In the genomic region with DNA sequence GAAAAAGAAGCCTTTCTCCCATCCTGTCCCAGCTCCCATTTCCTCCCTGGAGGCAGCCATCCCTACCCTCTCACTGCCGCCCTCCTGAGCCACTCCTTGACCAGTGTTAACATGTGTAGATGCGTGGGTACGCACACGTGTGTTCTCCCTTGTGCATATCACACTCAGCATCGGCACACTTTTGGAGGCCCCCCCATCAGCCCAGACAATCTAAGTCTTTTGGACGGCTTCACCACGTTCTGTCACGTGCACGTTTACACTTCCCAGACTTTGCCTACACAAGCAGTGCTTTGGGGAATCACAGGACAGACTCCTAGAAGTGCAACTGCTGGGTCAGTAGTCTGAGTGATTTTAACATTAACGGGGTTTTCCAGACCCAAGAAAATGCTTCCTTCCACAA, we compare ENCODE assay signal across 15 cellular contexts. TPM values are rescaled to one million over a fixed set of nuclear protein-coding genes. Genes with fewer than 3 reads are reported as not detected.
DNase-seq lines count a peak whose midpoint lies in the region; ATAC-seq and TF ChIP-seq lines count a peak whose summit lies in the region.
"Had no signal": no experiment of that assay in that cellular context is flagged by ENCODE, and none has a peak within 500 bp of the region (broad histone marks: within the 10 kb centered on the region; RNA-seq: fewer than 3 reads in every experiment).

No MANE protein-coding gene starts in this region.

- peaks cover 0 to 36% of the 10 kb centered on the region in 2 donors for H3K4me1 ChIP-seq in naive thymus-derived CD4-positive, alpha-beta T cell (ENCODE audit: control insufficient read depth in 2 of 2, insufficient read depth in 2 of 2, low read length in 2 of 2)
- no peaks in the 10 kb centered on the region for H3K4me1 ChIP-seq in endodermal cell (ENCODE audit: control insufficient read depth, insufficient read depth, low read length)
- H3K4me1 ChIP-seq: A549, Caco-2 had no signal

- no peak for TF ChIP-seq CTCF in endodermal cell (conservative IDR thresholded peaks at IDR 0.05)

- no peaks in the 10 kb centered on the region for H3K9me3 Mint-ChIP-seq in T-helper 1 cell treated with Interleukin-12 subunit alpha and Interleukin-12 subunit beta and Interleukin-4 antibody, amounts not matched to agents 30 μg/mL and 1 μg/mL, for 36 hours
- H3K9me3 Mint-ChIP-seq in naive thymus-derived CD4-positive, alpha-beta T cell: peaks cover 0 to 2% (median 0%) of the 10 kb centered on the region in 11 donors
- H3K9me3 Mint-ChIP-seq in endodermal cell: no peaks in the 10 kb centered on the region

- H3K27me3 Mint-ChIP-seq in T-helper 1 cell treated with Interleukin-12 subunit alpha and Interleukin-12 subunit beta and Interleukin-4 antibody, amounts not matched to agents 30 μg/mL and 1 μg/mL, for 36 hours (ENCODE audit: low read depth): no peaks in the 10 kb centered on the region
- no peaks in the 10 kb centered on the region for H3K27me3 Mint-ChIP-seq in naive thymus-derived CD4-positive, alpha-beta T cell
- peaks cover 12% of the 10 kb centered on the region for H3K27me3 Mint-ChIP-seq in endodermal cell (ENCODE audit: insufficient read depth)

- H3K36me3 ChIP-seq in naive thymus-derived CD4-positive, alpha-beta T cell (ENCODE audit: control insufficient read depth in 2 of 3, insufficient read depth in 3 of 3, low read length in 3 of 3): peaks cover 0 to 3% (median 0%) of the 10 kb centered on the region in 3 experiments
- H3K36me3 ChIP-seq in endodermal cell (ENCODE audit: control insufficient read depth, insufficient read depth, low read length): no peaks in the 10 kb centered on the region

- H3K27ac ChIP-seq in angular gyrus (ENCODE audit: low read depth, low read length) (peak overlapping the region; percentile 16), endodermal cell (ENCODE audit: low read depth, low read length) (no peak overlapping the region)
- H3K27ac ChIP-seq in naive thymus-derived CD4-positive, alpha-beta T cell (ENCODE audit: low read depth, low read length): no peak overlapping the region
- H3K27ac ChIP-seq: 22Rv1, A549, GM23248 had no signal

- peaks cover 75% of the 10 kb centered on the region for H3K4me1 Mint-ChIP-seq in T-helper 1 cell treated with Interleukin-12 subunit alpha and Interleukin-12 subunit beta and Interleukin-4 antibody, amounts not matched to agents 30 μg/mL and 1 μg/mL, for 36 hours (ENCODE audit: low read depth)
- peaks cover 62 to 93% (median 89%) of the 10 kb centered on the region in 7 donors for H3K4me1 Mint-ChIP-seq in naive thymus-derived CD4-positive, alpha-beta T cell
- H3K4me1 Mint-ChIP-seq in endodermal cell: no peaks in the 10 kb centered on the region

- DNase-seq in T-helper 1 cell: no peak
- DNase-seq in naive thymus-derived CD4-positive, alpha-beta T cell: no peak
- DNase-seq in endodermal cell: no peak
- DNase-seq: AML-193, Caco-2, GM23248, HCEC 1CT, IMR-90 had no signal

- intact Hi-C loops in naive thymus-derived CD4-positive, alpha-beta T cell (cut with micrococcal nuclease): no loop called here

- POLR2A ChIA-PET in naive thymus-derived CD4-positive, alpha-beta T cell (lab: Charles Lee): interaction anchor here (1.0 kb wide), 1 partner anchor 12 kb away, joined by 3 read pairs; no protein-coding TSS in a partner anchor

- no peak overlapping the region for H3K9ac ChIP-seq in endodermal cell (ENCODE audit: extremely low read depth, low read length, poor library complexity, severe bottlenecking)
- H3K9ac ChIP-seq: GM23248 had no signal

- H3K27ac Mint-ChIP-seq in T-helper 1 cell treated with Interleukin-12 subunit alpha and Interleukin-12 subunit beta and Interleukin-4 antibody, amounts not matched to agents 30 μg/mL and 1 μg/mL, for 36 hours: peak overlapping the region; percentile 54
- peak overlapping the region in 6 of 9 donors; percentile 24 to 87 (median 46) for H3K27ac Mint-ChIP-seq in naive thymus-derived CD4-positive, alpha-beta T cell
- no peak overlapping the region for H3K27ac Mint-ChIP-seq in endodermal cell

- CTCF ChIA-PET in naive thymus-derived CD4-positive, alpha-beta T cell (lab: Charles Lee): interaction anchor here (0.9 to 2.6 kb wide), 3 partner anchors 11 to 142 kb away, joined by 3 to 11 read pairs (median 4); no protein-coding TSS in a partner anchor

- H3K4me3 Mint-ChIP-seq in T-helper 1 cell treated with Interleukin-12 subunit alpha and Interleukin-12 subunit beta and Interleukin-4 antibody, amounts not matched to agents 30 μg/mL and 1 μg/mL, for 36 hours: no peak overlapping the region
- H3K4me3 Mint-ChIP-seq in naive thymus-derived CD4-positive, alpha-beta T cell: peak overlapping the region in 1 of 10 donors; percentile 5
- H3K4me3 Mint-ChIP-seq in endodermal cell: no peak overlapping the region

- no peak for ATAC-seq in naive thymus-derived CD4-positive, alpha-beta T cell
- ATAC-seq in HG03097 (IDR thresholded peaks at IDR 0.05; ENCODE audit: low FRiP score, unreplicated experiment) (no peak), HG03280 (IDR thresholded peaks at IDR 0.05; ENCODE audit: unreplicated experiment) (no peak)

- no peak overlapping the region for H3K4me3 ChIP-seq in naive thymus-derived CD4-positive, alpha-beta T cell (ENCODE audit: low read length)
- H3K4me3 ChIP-seq in endodermal cell (ENCODE audit: low read length): no peak overlapping the region
- H3K4me3 ChIP-seq: A549, GM23248 had no signal

- no peaks in the 10 kb centered on the region for H3K9me3 ChIP-seq in naive thymus-derived CD4-positive, alpha-beta T cell (ENCODE audit: control insufficient read depth in 2 of 3, low read length in 3 of 3)
- no peaks in the 10 kb centered on the region for H3K9me3 ChIP-seq in endodermal cell (ENCODE audit: control insufficient read depth, low read length)
- H3K9me3 ChIP-seq: A549, Caco-2 had no signal

- no peaks in the 10 kb centered on the region for H3K27me3 ChIP-seq in naive thymus-derived CD4-positive, alpha-beta T cell (ENCODE audit: control insufficient read depth in 2 of 2, insufficient read depth in 2 of 2, low read length in 2 of 2)
- no peaks in the 10 kb centered on the region for H3K27me3 ChIP-seq in endodermal cell (ENCODE audit: control insufficient read depth, insufficient read depth, low read length, poor library complexity, severe bottlenecking)

- 91 to 94% methylated on average over 10 of the region's 10 CpGs for WGBS in endodermal cell (ENCODE audit: insufficient coverage in 1 of 2, insufficient read length in 1 of 2), 2 experiments

- peaks cover 24% of the 10 kb centered on the region for H3K36me3 Mint-ChIP-seq in T-helper 1 cell treated with Interleukin-12 subunit alpha and Interleukin-12 subunit beta and Interleukin-4 antibody, amounts not matched to agents 30 μg/mL and 1 μg/mL, for 36 hours (ENCODE audit: low read depth)
- peaks cover 0 to 30% (median 13%) of the 10 kb centered on the region in 5 donors for H3K36me3 Mint-ChIP-seq in naive thymus-derived CD4-positive, alpha-beta T cell
- no peaks in the 10 kb centered on the region for H3K36me3 Mint-ChIP-seq in endodermal cell (ENCODE audit: low read depth)

RNA-seq across cellular contexts. Expression of a gene that starts 18.0 kb away (rescaled TPM):
- 10 to 100 TPM in 3 of 5 experiments, 1 to 10 TPM in 2; 5.6 to 26.3 (median 12.9) TPM for total RNA-seq in naive thymus-derived CD4-positive, alpha-beta T cell
- polyA plus RNA-seq in naive thymus-derived CD4-positive, alpha-beta T cell: 1 to 10 TPM; 5.0 to 8.0 TPM
- total RNA-seq in endodermal cell: 1 to 10 TPM; 2.1 to 3.3 TPM
- polyA plus RNA-seq in endodermal cell (2013, experiment 1 of 2): 1.3 TPM
- polyA plus RNA-seq in endodermal cell (2013, experiment 2 of 2): 1.1 TPM
- total RNA-seq: Caco-2, GM23248, IMR-90 had no signal
- polyA plus RNA-seq: BJ, GM23248, IMR-90 had no signal
